ENCODE assay signal across 9 cellular contexts in the genomic region with DNA sequence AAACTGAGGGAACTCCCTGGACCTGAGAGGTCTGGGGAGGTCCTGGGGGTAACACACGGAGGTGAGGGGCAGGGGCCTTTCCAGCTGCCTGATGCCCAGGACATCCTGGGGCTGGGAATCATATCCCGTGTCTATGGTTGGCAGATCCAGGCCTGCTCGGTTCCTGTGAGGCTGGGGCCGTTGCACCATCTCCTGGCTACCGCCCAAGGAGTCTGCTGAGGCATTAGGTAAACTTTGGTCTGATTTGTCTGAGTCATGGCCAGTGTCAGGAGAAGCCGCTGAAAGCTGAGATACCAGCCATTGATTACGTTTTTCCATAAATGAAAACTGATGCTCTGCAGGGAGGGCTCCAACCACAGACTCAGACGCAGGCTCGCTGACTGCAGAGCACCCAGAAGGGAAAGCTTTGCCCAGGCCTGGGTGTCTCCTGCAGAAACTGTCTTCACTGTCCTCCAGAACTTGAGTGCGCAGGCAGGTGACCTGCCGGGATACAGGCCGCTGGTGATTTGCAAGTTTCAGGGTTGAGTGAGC. TPM values are rescaled to one million over a fixed set of nuclear protein-coding genes. Genes with fewer than 3 reads are reported as not detected.
DNase-seq lines count a peak whose midpoint lies in the region; ATAC-seq and TF ChIP-seq lines count a peak whose summit lies in the region.
"Had no signal": no experiment of that assay in that cellular context is flagged by ENCODE, and none has a peak within 500 bp of the region (broad histone marks: within the 10 kb centered on the region; RNA-seq: fewer than 3 reads in every experiment).

No MANE protein-coding gene starts in this region.

- TF ChIP-seq POLR2A in gastrocnemius medialis (IDR thresholded peaks at IDR 0.05), result peak; percentile 57 to 68

- H3K27ac Mint-ChIP-seq in stimulated activated effector memory CD8-positive, alpha-beta T cell treated with anti-CD3 and anti-CD28 coated beads, Interleukin-12 subunit alpha, Interleukin-12 subunit beta, amount 100 ng/mL, for 72 hours, result no peak overlapping the region
- no peak overlapping the region for H3K27ac Mint-ChIP-seq in activated naive CD8-positive, alpha-beta T cell treated with anti-CD3 and anti-CD28 coated beads, Interleukin-2, amount 50 U/mL, for 24 hours

- TF ChIP-seq CTCF in fibroblast of villous mesenchyme (IDR thresholded peaks at IDR 0.05; ENCODE audit: insufficient read depth, low read depth, low read length) (no peak), gastrocnemius medialis (IDR thresholded peaks at IDR 0.05 in 4 of 5, conservative IDR thresholded peaks at IDR 0.05 in 1 of 5) (no peak), GM20000 (IDR thresholded peaks at IDR 0.05; ENCODE audit: extremely low read depth, missing control alignments) (no peak)

- H3K9me3 Mint-ChIP-seq in stimulated activated effector memory CD8-positive, alpha-beta T cell treated with anti-CD3 and anti-CD28 coated beads, Interleukin-12 subunit alpha, Interleukin-12 subunit beta, amount 100 ng/mL, for 72 hours, result no peaks in the 10 kb centered on the region
- H3K9me3 Mint-ChIP-seq in activated naive CD8-positive, alpha-beta T cell treated with anti-CD3 and anti-CD28 coated beads, Interleukin-2, amount 50 U/mL, for 24 hours, result no peaks in the 10 kb centered on the region

- ATAC-seq in gastrocnemius medialis, result peak; percentile 93 to 94
- no peak for ATAC-seq in stimulated activated effector memory CD8-positive, alpha-beta T cell treated with anti-CD3 and anti-CD28 coated beads, Interleukin-12 subunit alpha, Interleukin-12 subunit beta, amount 100 ng/mL, for 72 hours
- no peak for ATAC-seq in activated naive CD8-positive, alpha-beta T cell treated with anti-CD3 and anti-CD28 coated beads, Interleukin-2, amount 50 U/mL, for 24 hours

- in situ Hi-C loops in gastrocnemius medialis (cut with MboI; ENCODE audit: low sequenced_read_pairs in 4 of 4), result no loop called here

- peaks cover 39% of the 10 kb centered on the region for H3K36me3 Mint-ChIP-seq in stimulated activated effector memory CD8-positive, alpha-beta T cell treated with anti-CD3 and anti-CD28 coated beads, Interleukin-12 subunit alpha, Interleukin-12 subunit beta, amount 100 ng/mL, for 72 hours
- H3K36me3 Mint-ChIP-seq in activated naive CD8-positive, alpha-beta T cell treated with anti-CD3 and anti-CD28 coated beads, Interleukin-2, amount 50 U/mL, for 24 hours (ENCODE audit: low read depth), result peaks cover 11% of the 10 kb centered on the region

- peaks cover 23% of the 10 kb centered on the region for H3K4me1 Mint-ChIP-seq in stimulated activated effector memory CD8-positive, alpha-beta T cell treated with anti-CD3 and anti-CD28 coated beads, Interleukin-12 subunit alpha, Interleukin-12 subunit beta, amount 100 ng/mL, for 72 hours
- H3K4me1 Mint-ChIP-seq in activated naive CD8-positive, alpha-beta T cell treated with anti-CD3 and anti-CD28 coated beads, Interleukin-2, amount 50 U/mL, for 24 hours, result peaks cover 22% of the 10 kb centered on the region

- no peaks in the 10 kb centered on the region for H3K27me3 ChIP-seq in gastrocnemius medialis

- peaks cover 50 to 56% of the 10 kb centered on the region in 2 donors for H3K4me1 ChIP-seq in gastrocnemius medialis

- H3K4me3 ChIP-seq in fibroblast of villous mesenchyme (ENCODE audit: low read depth, low read length), result peak overlapping the region; percentile 0
- peak overlapping the region in 3 of 4 donors; percentile 8 to 35 (median 24) for H3K4me3 ChIP-seq in gastrocnemius medialis

- H3K4me3 Mint-ChIP-seq in stimulated activated effector memory CD8-positive, alpha-beta T cell treated with anti-CD3 and anti-CD28 coated beads, Interleukin-12 subunit alpha, Interleukin-12 subunit beta, amount 100 ng/mL, for 72 hours, result no peak overlapping the region
- H3K4me3 Mint-ChIP-seq in activated naive CD8-positive, alpha-beta T cell treated with anti-CD3 and anti-CD28 coated beads, Interleukin-2, amount 50 U/mL, for 24 hours, result no peak overlapping the region

- no peaks in the 10 kb centered on the region for H3K9me3 ChIP-seq in gastrocnemius medialis

- no peaks in the 10 kb centered on the region for H3K27me3 Mint-ChIP-seq in activated naive CD8-positive, alpha-beta T cell treated with anti-CD3 and anti-CD28 coated beads, Interleukin-2, amount 50 U/mL, for 24 hours

- H3K27ac ChIP-seq in gastrocnemius medialis, result peak overlapping the region; percentile 92 to 95 (median 94)

- intact Hi-C loops in gastrocnemius medialis (cut with DNase I; ENCODE audit: low total_unique reads), result loop anchor here (2.0 kb wide), 1 partner anchor 59 kb away; no protein-coding TSS in a partner anchor

- DNase-seq in GF-D8 (lab: John Stamatoyannopoulos, UW), result peak; percentile 57
- peak; percentile 67 for DNase-seq in SHP77 treated with DMSO at 0.1 percent for 48 hours (lab: John Stamatoyannopoulos, UW)
- DNase-seq in fibroblast of villous mesenchyme (ENCODE audit: low read depth), result peak; percentile 100
- DNase-seq in gastrocnemius medialis, result peak; percentile 95 to 99
- no peak for DNase-seq in GM20000 (ENCODE audit: low spot score)
- DNase-seq in stimulated activated effector memory CD8-positive, alpha-beta T cell treated with anti-CD3 and anti-CD28 coated beads, Interleukin-12 subunit alpha, Interleukin-12 subunit beta, amount 100 ng/mL, for 72 hours (ENCODE audit: low spot score in 2 of 2), result no peak
- DNase-seq in activated naive CD8-positive, alpha-beta T cell treated with anti-CD3 and anti-CD28 coated beads, Interleukin-2, amount 50 U/mL, for 24 hours, result no peak
- no peak for DNase-seq in NAMALWA (ENCODE audit: low spot score)
- DNase-seq: stimulated activated CD4-positive, alpha-beta T cell treated with anti-CD3 and anti-CD28 coated beads, Interleukin-2, amount 100 ng/mL, for 48 hours had no signal

- H3K36me3 ChIP-seq in gastrocnemius medialis, result no peaks in the 10 kb centered on the region

RNA-seq across cellular contexts. Expression of gene TRAF3IP2, which starts 14.2 kb away (rescaled TPM):
- 20.6 and 21.2 TPM in 2 replicates for total RNA-seq in fibroblast of villous mesenchyme
- total RNA-seq in gastrocnemius medialis, result 10 to 100 TPM; 11.0 to 31.1 (median 17.3) TPM

Comparison
In these comparisons a context has a peak if more than half of its experiments do, and no peak if none do; other contexts are left out.
1. DNase-seq: peak in GF-D8 (single experiment), SHP77 treated with DMSO at 0.1 percent for 48 hours (single experiment), fibroblast of villous mesenchyme (single experiment) and gastrocnemius medialis (2 of 2); none in GM20000 (single experiment), stimulated activated effector memory CD8-positive, alpha-beta T cell treated with anti-CD3 and anti-CD28 coated beads, Interleukin-12 subunit alpha, Interleukin-12 subunit beta, amount 100 ng/mL, for 72 hours (0 of 2), activated naive CD8-positive, alpha-beta T cell treated with anti-CD3 and anti-CD28 coated beads, Interleukin-2, amount 50 U/mL, for 24 hours (single experiment) and NAMALWA (single experiment).
2. ATAC-seq: peak in gastrocnemius medialis (2 of 2); none in stimulated activated effector memory CD8-positive, alpha-beta T cell treated with anti-CD3 and anti-CD28 coated beads, Interleukin-12 subunit alpha, Interleukin-12 subunit beta, amount 100 ng/mL, for 72 hours (single experiment) and activated naive CD8-positive, alpha-beta T cell treated with anti-CD3 and anti-CD28 coated beads, Interleukin-2, amount 50 U/mL, for 24 hours (single experiment).